8 cellular contexts compared by ENCODE assay signal in genomic region chr17:28041068-28041843, GRCh38. TPM values are rescaled to one million over a fixed set of nuclear protein-coding genes. Genes with fewer than 3 reads are reported as not detected.
DNase-seq lines count a peak whose midpoint lies in the region; ATAC-seq and TF ChIP-seq lines count a peak whose summit lies in the region.

No MANE protein-coding gene starts in this region.

- 0 to 1% methylated on average over 37 to 43 of the region's 43 CpGs for WGBS in heart right ventricle, 2 donors
- WGBS in upper lobe of left lung, 2 donors: 1% methylated on average over 19 to 35 of the region's 43 CpGs

- POLR2A ChIA-PET in T-cell (lab: Charles Lee): interaction anchor here in 1 of 2 donors (0.5 to 0.7 kb wide), 3 partner anchors 175 to 316 kb away, joined by 3 to 4 read pairs (median 3); partner anchors contain the start of gene POLDIP2

- peak overlapping the region; percentile 77 to 84 (median 81) for H3K4me3 Mint-ChIP-seq in T-cell

- H3K27me3 ChIP-seq in heart right ventricle (no peaks in the 10 kb centered on the region), upper lobe of left lung (no peaks in the 10 kb centered on the region)

- peaks cover 5% of the 10 kb centered on the region for H3K36me3 Mint-ChIP-seq in T-cell

- in situ Hi-C loops in GM13977 (cut with MboI; ENCODE audit: low pct_unique_long_range_greater_than_20kb, low sequenced_read_pairs, unreplicated experiment): no loop called here

- peak overlapping the region; percentile 68 to 86 for H3K27ac Mint-ChIP-seq in T-cell

- H3K4me1 ChIP-seq in heart right ventricle: peaks cover 7 to 50% (median 41%) of the 10 kb centered on the region in 9 donors
- peaks cover 30 to 43% (median 35%) of the 10 kb centered on the region in 4 donors for H3K4me1 ChIP-seq in upper lobe of left lung

- CTCF ChIA-PET in T-cell (lab: Charles Lee): interaction anchor here (0.5 to 1.4 kb wide), 4 partner anchors 9 to 653 kb away, joined by 4 to 5 read pairs (median 4); partner anchors contain the start of gene TNFAIP1 (in 1 of the 2)

- intact Hi-C loops in heart right ventricle (cut with DNase I) (loop anchor here in 5 of 10 donors (5.0 to 10.0 kb wide), 6 partner anchors 56 to 296 kb away; partner anchors contain the start of genes LYRM9 (in 3 of the 5), IFT20 (in 2 of the 5) and TNFAIP1 (in 2 of the 5)), posterior cingulate gyrus (cut with DNase I) (loop anchor here (5.0 kb wide), 2 partner anchors 101 to 149 kb away; partner anchors contain the start of gene LYRM9)

- H3K9me3 ChIP-seq in heart right ventricle: no peaks in the 10 kb centered on the region
- H3K9me3 ChIP-seq in upper lobe of left lung: no peaks in the 10 kb centered on the region

- DNase-seq in GM13977 (ENCODE audit: low spot score) (peak; percentile 98), NCI-H146 (lab: John Stamatoyannopoulos, UW) (peak; percentile 99), T-cell (peak; percentile 97 to 99 (median 99)), amniotic stem cell (lab: John Stamatoyannopoulos, UW) (peak; percentile 94), heart right ventricle (peak; percentile 99 to 100), posterior cingulate gyrus (peak; percentile 99 to 100 (median 100)), upper lobe of left lung (peak; percentile 99 to 100)

- TF ChIP-seq POLR2A in upper lobe of left lung (IDR thresholded peaks at IDR 0.05): peak in 2 of 4 donors; percentile 33 to 86

- H3K27ac ChIP-seq in heart right ventricle (peak overlapping the region; percentile 79 to 98 (median 96)), upper lobe of left lung (peak overlapping the region; percentile 89 to 97 (median 96))

- no peaks in the 10 kb centered on the region for H3K27me3 Mint-ChIP-seq in T-cell

- ATAC-seq in HG02870 (IDR thresholded peaks at IDR 0.05; ENCODE audit: unreplicated experiment): peak; percentile 95
- ATAC-seq in T-cell (replicated peaks in 1 of 4): peak; percentile 92 to 97 (median 96)
- ATAC-seq in heart right ventricle: peak; percentile 98 to 99 (median 98)
- peak; percentile 99 to 100 for ATAC-seq in upper lobe of left lung (ENCODE audit: low FRiP score in 2 of 2)

- no peaks in the 10 kb centered on the region for H3K9me3 Mint-ChIP-seq in T-cell

- TF ChIP-seq CTCF in GM13977 (IDR thresholded peaks at IDR 0.05; ENCODE audit: extremely low read depth, insufficient read depth, missing control alignments) (no peak), heart right ventricle (IDR thresholded peaks at IDR 0.05) (no peak), upper lobe of left lung (IDR thresholded peaks at IDR 0.05) (no peak)

- no peak for TF ChIP-seq EP300 in upper lobe of left lung (IDR thresholded peaks at IDR 0.05)

- H3K36me3 ChIP-seq in heart right ventricle (no peaks in the 10 kb centered on the region), upper lobe of left lung (no peaks in the 10 kb centered on the region)

- H3K4me3 ChIP-seq in heart right ventricle (peak overlapping the region; percentile 69 to 97 (median 94)), upper lobe of left lung (peak overlapping the region; percentile 86 to 99 (median 95))

- peaks cover 55 to 60% (median 58%) of the 10 kb centered on the region in 3 donors for H3K4me1 Mint-ChIP-seq in T-cell

RNA-seq across cellular contexts. Expression of gene NLK, which starts 1.2 kb away (rescaled TPM):
- 10 to 100 TPM; 12.7 to 16.6 (median 13.4) TPM for total RNA-seq in T-cell
- total RNA-seq in heart right ventricle: 10 to 100 TPM; 18.3 to 27.3 (median 21.5) TPM
- polyA plus RNA-seq in heart right ventricle: 10 to 100 TPM in 1 of 2 donors, 1 to 10 TPM in 1; 5.2 to 10.2 TPM
- total RNA-seq in upper lobe of left lung: 10 to 100 TPM; 16.1 to 34.5 (median 19.9) TPM

Comparison
In these comparisons a context has a peak if more than half of its experiments do, and no peak if none do; other contexts are left out.
1. Peak in every context shown above with its lines: DNase-seq, ATAC-seq, H3K4me3 ChIP-seq and H3K27ac ChIP-seq.